8 cellular contexts compared by ENCODE assay signal in the genomic region with DNA sequence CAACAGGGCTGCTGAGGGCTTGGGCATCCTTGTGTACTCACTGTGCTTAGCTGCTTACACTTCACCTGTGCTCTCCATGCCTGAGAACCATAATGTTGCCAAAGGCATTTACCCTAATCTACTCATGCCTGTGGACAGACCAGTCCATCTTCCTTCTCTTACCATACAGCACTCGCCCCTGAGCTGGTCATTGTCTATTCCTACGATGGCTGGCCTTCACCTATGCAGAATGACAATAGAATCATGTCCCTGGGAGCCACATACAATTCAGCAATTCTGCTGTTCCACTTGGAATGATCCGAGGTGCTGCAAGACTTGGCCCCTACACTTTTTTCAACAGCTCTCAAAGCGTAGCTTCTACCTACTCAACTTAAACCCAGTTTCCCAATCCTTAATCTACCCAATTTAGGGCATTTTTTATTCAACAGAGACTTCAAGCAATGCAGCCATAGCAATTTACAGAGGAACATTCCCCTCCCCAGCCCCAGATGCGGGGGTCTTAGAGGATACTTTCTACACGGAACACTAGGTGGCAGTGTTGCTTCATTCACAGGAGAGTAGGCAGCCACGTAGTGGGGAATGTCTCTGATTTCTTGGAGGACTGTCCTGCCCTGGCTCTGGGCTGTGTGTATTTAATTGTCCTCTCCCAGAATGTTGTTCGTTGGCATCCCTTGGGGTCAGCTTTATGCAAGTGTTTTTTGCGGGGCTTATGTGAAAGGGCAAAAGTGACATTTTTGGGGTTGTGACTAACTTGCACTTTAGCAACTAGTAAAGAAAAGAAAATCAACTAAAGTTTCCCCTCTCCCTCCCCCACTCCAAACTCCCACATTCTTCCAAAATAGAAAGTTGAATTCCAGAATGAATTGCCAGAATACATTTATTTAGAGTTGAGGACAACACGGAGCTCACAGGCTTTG.
DNase-seq lines count a peak whose midpoint lies in the region; ATAC-seq and TF ChIP-seq lines count a peak whose summit lies in the region.

No MANE protein-coding gene starts in this region.

- peak; percentile 84 for ATAC-seq in GM18867 (IDR thresholded peaks at IDR 0.05; ENCODE audit: unreplicated experiment)
- ATAC-seq in HG03342 (IDR thresholded peaks at IDR 0.05; ENCODE audit: unreplicated experiment): peak; percentile 86
- ATAC-seq in GM21528 (IDR thresholded peaks at IDR 0.05; ENCODE audit: low FRiP score, unreplicated experiment): no peak

- DNase-seq in Caki2 (ENCODE audit: low read depth) (peak; percentile 42), NCI-H526 treated with DMSO at 0.1 percent for 48 hours (lab: John Stamatoyannopoulos, UW) (peak; percentile 84), astrocyte of the cerebellum (ENCODE audit: low read depth) (peak; percentile 59), hypothalamus (lab: John Stamatoyannopoulos, UW) (peak in 30 of 51 donors; percentile 1 to 53 (median 19))
- peak; percentile 8 for DNase-seq in stimulated activated CD4-positive, alpha-beta T cell treated with anti-CD3 and anti-CD28 coated beads, Interleukin-4, amount 100 ng/mL, for 24 hours

- no peak overlapping the region for H3K4me3 ChIP-seq in astrocyte of the cerebellum (ENCODE audit: low read depth, low read length)

- peak; percentile 87 for TF ChIP-seq CTCF in astrocyte of the cerebellum (IDR thresholded peaks at IDR 0.05; ENCODE audit: low read depth, low read length, missing control alignments)

- in situ Hi-C loops in Caki2 (cut with HindIII; ENCODE audit: low pct_unique_long_range_greater_than_20kb, low sequenced_read_pairs) (no loop called here), astrocyte of the cerebellum (cut with HindIII; ENCODE audit: low sequenced_read_pairs) (no loop called here)

Comparison
In these comparisons a context has a peak if more than half of its experiments do, and no peak if none do; other contexts are left out.
1. DNase-seq: peak in every context shown above with its lines; median percentile 84 in NCI-H526 treated with DMSO at 0.1 percent for 48 hours; 59 in astrocyte of the cerebellum; 42 in Caki2; 19 in hypothalamus; 8 in stimulated activated CD4-positive, alpha-beta T cell treated with anti-CD3 and anti-CD28 coated beads, Interleukin-4, amount 100 ng/mL, for 24 hours.